ENCODE assay signal across 1 cellular context in the genomic region with DNA sequence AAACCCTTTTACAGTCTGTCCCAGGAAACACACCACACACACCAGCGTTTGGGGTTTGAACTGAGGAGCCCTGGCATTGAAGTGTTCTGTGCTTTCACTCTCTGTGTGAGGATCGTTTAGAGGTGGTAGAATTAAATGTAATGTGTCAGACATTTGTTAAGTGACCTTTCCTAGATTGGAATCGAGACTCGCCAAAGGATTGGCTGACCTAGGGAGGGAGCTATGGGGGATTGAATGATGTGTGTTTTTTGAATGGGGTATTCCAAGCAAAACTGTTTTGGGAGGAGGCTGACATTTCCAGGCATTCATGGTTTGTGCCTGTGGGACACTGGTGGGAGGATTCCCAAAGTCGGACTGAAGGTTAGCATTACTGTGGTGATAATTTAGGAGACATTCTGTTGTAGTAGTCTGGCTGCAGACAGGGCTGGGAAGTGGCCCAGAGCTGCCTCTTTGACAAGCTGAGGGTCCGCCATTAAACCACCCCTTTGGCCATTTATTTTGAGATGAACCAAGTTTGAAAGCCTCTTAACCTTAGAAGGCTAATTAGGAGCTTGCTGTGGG.
TF ChIP-seq lines count a peak whose summit lies in the region.

No MANE protein-coding gene starts in this region.

TF ChIP-seq in HepG2, 621 proteins besides CTCF, POLR2A, EP300 and RAD21:
- TF ChIP-seq TEAD3 (CRISPR knock-in tag; optimal IDR thresholded peaks at IDR 0.05; ENCODE audit: borderline replicate concordance) (peak; percentile 8), CEBPG (CRISPR knock-in tag; IDR thresholded peaks at IDR 0.05) (0 out of 2 replicates have a peak, but pooled peaks have one; percentile 13), ZNF160 (CRISPR knock-in tag; IDR thresholded peaks at IDR 0.05) (0 out of 2 replicates have a peak, but pooled peaks have one; percentile 12), FOSL1 (CRISPR knock-in tag; IDR thresholded peaks at IDR 0.05; ENCODE audit: borderline replicate concordance) (no peak), ZNF614 (CRISPR knock-in tag; IDR thresholded peaks at IDR 0.05; ENCODE audit: borderline replicate concordance) (no peak), GATAD1 (CRISPR knock-in tag; IDR thresholded peaks at IDR 0.05) (peak; percentile 10; the same call in 1 of the 2 replicates), ZNF546 (CRISPR knock-in tag; conservative IDR thresholded peaks at IDR 0.05) (no peak)
- TF ChIP-seq, protein P1, sequence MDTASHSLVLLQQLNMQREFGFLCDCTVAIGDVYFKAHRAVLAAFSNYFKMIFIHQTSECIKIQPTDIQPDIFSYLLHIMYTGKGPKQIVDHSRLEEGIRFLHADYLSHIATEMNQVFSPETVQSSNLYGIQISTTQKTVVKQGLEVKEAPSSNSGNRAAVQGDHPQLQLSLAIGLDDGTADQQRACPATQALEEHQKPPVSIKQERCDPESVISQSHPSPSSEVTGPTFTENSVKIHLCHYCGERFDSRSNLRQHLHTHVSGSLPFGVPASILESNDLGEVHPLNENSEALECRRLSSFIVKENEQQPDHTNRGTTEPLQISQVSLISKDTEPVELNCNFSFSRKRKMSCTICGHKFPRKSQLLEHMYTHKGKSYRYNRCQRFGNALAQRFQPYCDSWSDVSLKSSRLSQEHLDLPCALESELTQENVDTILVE (CRISPR knock-in tag; IDR thresholded peaks at IDR 0.05), result 0 out of 2 replicates have a peak, but pooled peaks have one; percentile 2
- TF ChIP-seq, protein P2, sequence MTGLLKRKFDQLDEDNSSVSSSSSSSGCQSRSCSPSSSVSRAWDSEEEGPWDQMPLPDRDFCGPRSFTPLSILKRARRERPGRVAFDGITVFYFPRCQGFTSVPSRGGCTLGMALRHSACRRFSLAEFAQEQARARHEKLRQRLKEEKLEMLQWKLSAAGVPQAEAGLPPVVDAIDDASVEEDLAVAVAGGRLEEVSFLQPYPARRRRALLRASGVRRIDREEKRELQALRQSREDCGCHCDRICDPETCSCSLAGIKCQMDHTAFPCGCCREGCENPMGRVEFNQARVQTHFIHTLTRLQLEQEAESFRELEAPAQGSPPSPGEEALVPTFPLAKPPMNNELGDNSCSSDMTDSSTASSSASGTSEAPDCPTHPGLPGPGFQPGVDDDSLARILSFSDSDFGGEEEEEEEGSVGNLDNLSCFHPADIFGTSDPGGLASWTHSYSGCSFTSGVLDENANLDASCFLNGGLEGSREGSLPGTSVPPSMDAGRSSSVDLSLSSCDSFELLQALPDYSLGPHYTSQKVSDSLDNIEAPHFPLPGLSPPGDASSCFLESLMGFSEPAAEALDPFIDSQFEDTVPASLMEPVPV (CRISPR knock-in tag; IDR thresholded peaks at IDR 0.05), result 0 out of 2 replicates have a peak, but pooled peaks have one; percentile 12
